In genomic region chr16:20937736-20938135, GRCh38 we compare ENCODE assay signal across 22 cellular contexts. TPM values are rescaled to one million over a fixed set of nuclear protein-coding genes. Genes with fewer than 3 reads are reported as not detected.
DNase-seq lines count a peak whose midpoint lies in the region; ATAC-seq and TF ChIP-seq lines count a peak whose summit lies in the region.
"Had no signal": no experiment of that assay in that cellular context is flagged by ENCODE, and none has a peak within 500 bp of the region (broad histone marks: within the 10 kb centered on the region; RNA-seq: fewer than 3 reads in every experiment).

No MANE protein-coding gene starts in this region.

- intact Hi-C loops in transverse colon (cut with DNase I; ENCODE audit: low total_unique reads): no loop called here

- no peak for TF ChIP-seq POLR2A in transverse colon (IDR thresholded peaks at IDR 0.05)

- H3K9me3 Mint-ChIP-seq in stimulated activated naive CD8-positive, alpha-beta T cell treated with anti-CD3 and anti-CD28 coated beads, Interleukin-15, Interleukin-2, amounts not matched to agents 100 ng/mL and 50 ng/mL, for 24 hours: no peaks in the 10 kb centered on the region
- no peaks in the 10 kb centered on the region for H3K9me3 Mint-ChIP-seq in stimulated activated naive CD8-positive, alpha-beta T cell treated with anti-CD3 and anti-CD28 coated beads, Interleukin-15, amount 100 ng/mL, for 72 hours
- peaks cover 0 to 2% (median 0%) of the 10 kb centered on the region in 9 donors for H3K9me3 Mint-ChIP-seq in naive thymus-derived CD8-positive, alpha-beta T cell
- H3K9me3 Mint-ChIP-seq: CD4-positive, alpha-beta memory T cell; HFFc6; IgD-negative memory B cell had no signal

- whole genome bisulfite sequencing in transverse colon (ENCODE audit: low coverage in 1 of 2), 2 donors: 61 to 95% methylated on average over 3 to 6 of the region's 6 CpGs

- H3K27ac ChIP-seq in epithelial cell of prostate: peak overlapping the region; percentile 24
- peak overlapping the region in 3 of 4 donors; percentile 7 to 35 (median 29) for H3K27ac ChIP-seq in transverse colon
- H3K27ac ChIP-seq: BLaER1, HL-60, SK-N-MC had no signal

- H3K4me3 ChIP-seq in transverse colon: no peak overlapping the region
- H3K4me3 ChIP-seq: BLaER1, MG63, SK-N-MC had no signal

- peaks cover 36% of the 10 kb centered on the region for H3K4me1 Mint-ChIP-seq in stimulated activated naive CD8-positive, alpha-beta T cell treated with anti-CD3 and anti-CD28 coated beads, Interleukin-15, Interleukin-2, amounts not matched to agents 100 ng/mL and 50 ng/mL, for 24 hours (ENCODE audit: low read depth)
- peaks cover 26% of the 10 kb centered on the region for H3K4me1 Mint-ChIP-seq in stimulated activated naive CD8-positive, alpha-beta T cell treated with anti-CD3 and anti-CD28 coated beads, Interleukin-15, amount 100 ng/mL, for 72 hours
- peaks cover 0 to 8% (median 4%) of the 10 kb centered on the region in 4 donors for H3K4me1 Mint-ChIP-seq in naive thymus-derived CD8-positive, alpha-beta T cell

- peak overlapping the region; percentile 16 for H3K27ac Mint-ChIP-seq in stimulated activated naive CD8-positive, alpha-beta T cell treated with anti-CD3 and anti-CD28 coated beads, Interleukin-15, Interleukin-2, amounts not matched to agents 100 ng/mL and 50 ng/mL, for 24 hours
- H3K27ac Mint-ChIP-seq in stimulated activated naive CD8-positive, alpha-beta T cell treated with anti-CD3 and anti-CD28 coated beads, Interleukin-15, amount 100 ng/mL, for 72 hours: no peak overlapping the region
- no peak overlapping the region for H3K27ac Mint-ChIP-seq in naive thymus-derived CD8-positive, alpha-beta T cell
- H3K27ac Mint-ChIP-seq: CD4-positive, alpha-beta memory T cell; HFFc6 had no signal

- H3K36me3 Mint-ChIP-seq in stimulated activated naive CD8-positive, alpha-beta T cell treated with anti-CD3 and anti-CD28 coated beads, Interleukin-15, Interleukin-2, amounts not matched to agents 100 ng/mL and 50 ng/mL, for 24 hours (ENCODE audit: low read depth): no peaks in the 10 kb centered on the region
- H3K36me3 Mint-ChIP-seq in naive thymus-derived CD8-positive, alpha-beta T cell: no peaks in the 10 kb centered on the region
- H3K36me3 Mint-ChIP-seq: CD4-positive, alpha-beta memory T cell had no signal

- no peak for DNase-seq in stimulated activated naive CD8-positive, alpha-beta T cell treated with anti-CD3 and anti-CD28 coated beads, Interleukin-15, amount 100 ng/mL, for 72 hours
- DNase-seq in SW480 (ENCODE audit: low spot score) (peak; percentile 99), epithelial cell of prostate (ENCODE audit: low read depth, low spot score) (no peak), transverse colon (peak; percentile 60), NAMALWA (ENCODE audit: low spot score) (no peak)
- DNase-seq in naive thymus-derived CD8-positive, alpha-beta T cell: no peak
- DNase-seq: CD4-positive, alpha-beta memory T cell; Karpas-422; NCI-H1092; NCI-H146; NCI-H2081; NCI-H446 treated with DMSO at 0.1 percent for 48 hours; NK-92 treated with Interleukin-12 subunit alpha and Interleukin-12 subunit beta, amount 100 ng/mL, for 24 hours; Right ventricle myocardium superior had no signal

- no peaks in the 10 kb centered on the region for H3K9me3 ChIP-seq in transverse colon
- H3K9me3 ChIP-seq: BLaER1, MG63 had no signal

- no peak for TF ChIP-seq EP300 in transverse colon (IDR thresholded peaks at IDR 0.05; ENCODE audit: low read depth)

- H3K27me3 ChIP-seq in transverse colon: no peaks in the 10 kb centered on the region
- H3K27me3 ChIP-seq: BLaER1, MG63 had no signal

- no peak overlapping the region for H3K4me3 Mint-ChIP-seq in stimulated activated naive CD8-positive, alpha-beta T cell treated with anti-CD3 and anti-CD28 coated beads, Interleukin-15, Interleukin-2, amounts not matched to agents 100 ng/mL and 50 ng/mL, for 24 hours
- H3K4me3 Mint-ChIP-seq in stimulated activated naive CD8-positive, alpha-beta T cell treated with anti-CD3 and anti-CD28 coated beads, Interleukin-15, amount 100 ng/mL, for 72 hours: no peak overlapping the region
- no peak overlapping the region for H3K4me3 Mint-ChIP-seq in naive thymus-derived CD8-positive, alpha-beta T cell
- H3K4me3 Mint-ChIP-seq: CD4-positive, alpha-beta memory T cell; HFFc6; IgD-negative memory B cell had no signal

- POLR2A ChIA-PET in naive thymus-derived CD8-positive, alpha-beta T cell (lab: Charles Lee): no interaction called here

- peaks cover 0 to 4% (median 0%) of the 10 kb centered on the region in 4 donors for H3K4me1 ChIP-seq in transverse colon
- H3K4me1 ChIP-seq: BLaER1 had no signal

- no peak for ATAC-seq in stimulated activated naive CD8-positive, alpha-beta T cell treated with anti-CD3 and anti-CD28 coated beads, Interleukin-15, amount 100 ng/mL, for 72 hours
- no peak for ATAC-seq in HG03342 (IDR thresholded peaks at IDR 0.05; ENCODE audit: unreplicated experiment)
- no peak for ATAC-seq in naive thymus-derived CD8-positive, alpha-beta T cell

- no peaks in the 10 kb centered on the region for H3K36me3 ChIP-seq in transverse colon
- H3K36me3 ChIP-seq: BLaER1, MG63 had no signal

- no peaks in the 10 kb centered on the region for H3K27me3 Mint-ChIP-seq in stimulated activated naive CD8-positive, alpha-beta T cell treated with anti-CD3 and anti-CD28 coated beads, Interleukin-15, Interleukin-2, amounts not matched to agents 100 ng/mL and 50 ng/mL, for 24 hours
- H3K27me3 Mint-ChIP-seq in stimulated activated naive CD8-positive, alpha-beta T cell treated with anti-CD3 and anti-CD28 coated beads, Interleukin-15, amount 100 ng/mL, for 72 hours: peaks cover 6% of the 10 kb centered on the region
- peaks cover 0 to 2% (median 0%) of the 10 kb centered on the region in 5 donors for H3K27me3 Mint-ChIP-seq in naive thymus-derived CD8-positive, alpha-beta T cell
- H3K27me3 Mint-ChIP-seq: CD4-positive, alpha-beta memory T cell; IgD-negative memory B cell had no signal

- in situ Hi-C loops in transverse colon (cut with MboI; ENCODE audit: low pct_ligation_motif_present in 1 of 4, low pct_unique_long_range_greater_than_20kb in 1 of 4, low sequenced_read_pairs in 3 of 4): no loop called here

- TF ChIP-seq CTCF in transverse colon (IDR thresholded peaks at IDR 0.05): no peak

RNA-seq across cellular contexts. Expression of gene LYRM1, which starts 37.2 kb away (rescaled TPM):
- 10 to 100 TPM in 3 of 4 donors, 1 to 10 TPM in 1; 7.9 to 74.6 (median 27.5) TPM for total RNA-seq in transverse colon
- total RNA-seq in naive thymus-derived CD8-positive, alpha-beta T cell: 10 to 100 TPM; 22.2 to 23.7 TPM
- 10 to 100 TPM; 34.8 to 43.6 (median 41.4) TPM for polyA plus RNA-seq in naive thymus-derived CD8-positive, alpha-beta T cell

RNA-seq across cellular contexts. Expression of gene DCUN1D3, which starts 37.6 kb away (rescaled TPM):
- total RNA-seq in transverse colon: 10 to 100 TPM in 2 of 4 donors, 1 to 10 TPM in 2; 5.6 to 47.6 (median 10.5) TPM
- 1 to 10 TPM; 4.2 to 6.2 TPM for total RNA-seq in naive thymus-derived CD8-positive, alpha-beta T cell
- polyA plus RNA-seq in naive thymus-derived CD8-positive, alpha-beta T cell: 1 to 10 TPM in 2 of 3 donors, under 1 TPM in 1; 0.47 to 1.1 (median 1.1) TPM

Comparison
In these comparisons a context has a peak if more than half of its experiments do, and no peak if none do; other contexts are left out.
1. DNase-seq: peak in SW480 (single experiment) and transverse colon (single experiment); none in stimulated activated naive CD8-positive, alpha-beta T cell treated with anti-CD3 and anti-CD28 coated beads, Interleukin-15, amount 100 ng/mL, for 72 hours (0 of 2), epithelial cell of prostate (single experiment), naive thymus-derived CD8-positive, alpha-beta T cell (0 of 10) and NAMALWA (single experiment).